19 cellular contexts compared by ENCODE assay signal in genomic region chr13:30928971-30929370, GRCh38. TPM values are rescaled to one million over a fixed set of nuclear protein-coding genes. Genes with fewer than 3 reads are reported as not detected.
DNase-seq lines count a peak whose midpoint lies in the region; ATAC-seq and TF ChIP-seq lines count a peak whose summit lies in the region.
"Had no signal": no experiment of that assay in that cellular context is flagged by ENCODE, and none has a peak within 500 bp of the region (broad histone marks: within the 10 kb centered on the region; RNA-seq: fewer than 3 reads in every experiment).

No MANE protein-coding gene starts in this region.

- H3K27ac ChIP-seq in mammary epithelial cell (ENCODE audit: insufficient read depth, low read depth, low read length) (no peak overlapping the region), esophagus muscularis mucosa (replicated peaks in 1 of 4) (no peak overlapping the region)
- H3K27ac ChIP-seq: 22Rv1, GM23248 had no signal

- CTCF ChIA-PET in mammary epithelial cell (lab: Charles Lee; ENCODE audit: low non-redundant PET), result interaction anchor here (0.6 kb wide), 1 partner anchor 146 kb away, joined by 4 read pairs; no protein-coding TSS in a partner anchor
- CTCF ChIA-PET in MCF 10A (lab: Yijun Ruan, JAX), result no interaction called here

- dilution Hi-C loops in mammary epithelial cell (cut with HindIII; ENCODE audit: low sequenced_read_pairs), result loop anchor here (5.0 kb wide), 2 partner anchors 37 to 93 kb away; no protein-coding TSS in a partner anchor

- H3K27ac Mint-ChIP-seq in MCF 10A (ENCODE audit: low read depth, unreplicated experiment), result no peak overlapping the region
- H3K27ac Mint-ChIP-seq in type B pancreatic cell, result peak overlapping the region; percentile 39
- H3K27ac Mint-ChIP-seq: CD14-positive monocyte; CD8-positive, alpha-beta T cell had no signal

- POLR2A ChIA-PET in MCF 10A (lab: Yijun Ruan, JAX), result no interaction called here

- H3K4me1 ChIP-seq in mammary epithelial cell (ENCODE audit: insufficient read depth, low read length), result no peaks in the 10 kb centered on the region
- peaks cover 0 to 13% (median 11%) of the 10 kb centered on the region in 4 donors for H3K4me1 ChIP-seq in esophagus muscularis mucosa

- H3K36me3 Mint-ChIP-seq in MCF 10A (ENCODE audit: insufficient read depth, unreplicated experiment) (no peaks in the 10 kb centered on the region), type B pancreatic cell (no peaks in the 10 kb centered on the region)
- H3K36me3 Mint-ChIP-seq: CD14-positive monocyte; CD8-positive, alpha-beta T cell had no signal

- BruUV-seq in mammary epithelial cell (replicated peaks; lab: Mats Ljungman, UMichigan) (no TSS peak), MCF 10A (replicated peaks; lab: Mats Ljungman, UMichigan) (no TSS peak)

- TF ChIP-seq CTCF in mammary epithelial cell (conservative IDR thresholded peaks at IDR 0.05 in 1 of 2, IDR thresholded peaks at IDR 0.05 in 1 of 2; ENCODE audit: extremely low read depth in 1 of 2, insufficient read depth in 1 of 2, low read depth in 1 of 2, low read length in 2 of 2) (no peak), MCF 10A (IDR thresholded peaks at IDR 0.05; ENCODE audit: unreplicated experiment) (no peak), esophagus muscularis mucosa (IDR thresholded peaks at IDR 0.05) (no peak), type B pancreatic cell (conservative IDR thresholded peaks at IDR 0.05) (no peak)

- H3K27me3 ChIP-seq in mammary epithelial cell (ENCODE audit: insufficient read depth, low read length) (no peaks in the 10 kb centered on the region), esophagus muscularis mucosa (peaks cover 0 to 8% (median 0%) of the 10 kb centered on the region in 4 donors)

- H2AFZ ChIP-seq in mammary epithelial cell (ENCODE audit: low read depth, low read length), result no peak overlapping the region
- H2AFZ ChIP-seq: GM23248 had no signal

- H3K36me3 ChIP-seq in mammary epithelial cell (ENCODE audit: insufficient read depth, low read length) (no peaks in the 10 kb centered on the region), esophagus muscularis mucosa (no peaks in the 10 kb centered on the region)

- no peak overlapping the region for H3K4me2 ChIP-seq in mammary epithelial cell (ENCODE audit: insufficient read depth, low read depth, low read length)

- no peak overlapping the region for H3K4me3 ChIP-seq in mammary epithelial cell (replicated peaks in 1 of 3; ENCODE audit: insufficient read depth in 1 of 3, low read depth in 2 of 3, low read length in 3 of 3)
- H3K4me3 ChIP-seq in esophagus muscularis mucosa, result no peak overlapping the region
- H3K4me3 ChIP-seq: GM23248 had no signal

- H3K9ac ChIP-seq in mammary epithelial cell (ENCODE audit: insufficient read depth, low read length), result no peak overlapping the region
- H3K9ac ChIP-seq: GM23248 had no signal

- no peaks in the 10 kb centered on the region for H4K20me1 ChIP-seq in mammary epithelial cell (ENCODE audit: insufficient read depth, low read length)

- peaks cover 19% of the 10 kb centered on the region for H3K4me1 Mint-ChIP-seq in MCF 10A (ENCODE audit: insufficient read depth, unreplicated experiment)
- H3K4me1 Mint-ChIP-seq in type B pancreatic cell (ENCODE audit: unreplicated experiment), result peaks cover 20% of the 10 kb centered on the region
- H3K4me1 Mint-ChIP-seq: CD14-positive monocyte had no signal

- no peak for TF ChIP-seq POLR2A in esophagus muscularis mucosa (IDR thresholded peaks at IDR 0.05; ENCODE audit: low read depth)

- DNase-seq in mammary epithelial cell (peak; percentile 30), MCF 10A (ENCODE audit: unreplicated experiment) (no peak), esophagus muscularis mucosa (ENCODE audit: extremely low spot score) (peak; percentile 81), kidney tubule cell (ENCODE audit: low spot score) (peak; percentile 15), type B pancreatic cell (ENCODE audit: extremely low spot score, unreplicated experiment) (no peak)
- DNase-seq in activated T-cell treated with anti-CD3 and anti-CD28 coated beads, Interleukin-2, amount 50 U/mL, for 48 hours, result no peak
- no peak for DNase-seq in stimulated activated CD4-positive, alpha-beta T cell treated with anti-CD3 and anti-CD28 coated beads, Interleukin-2, amount 100 ng/mL, for 24 hours
- DNase-seq: CD8-positive, alpha-beta T cell; COR-L47; DND-41; GF-D8; GM23248; H7 had no signal

- intact Hi-C loops in mammary epithelial cell (cut with micrococcal nuclease), result no loop called here
- intact Hi-C loops in MCF 10A (cut with micrococcal nuclease), result no loop called here
- intact Hi-C loops in esophagus muscularis mucosa (cut with DNase I), result no loop called here

- H3K4me3 Mint-ChIP-seq in MCF 10A (ENCODE audit: unreplicated experiment) (no peak overlapping the region), type B pancreatic cell (peak overlapping the region; percentile 2)
- H3K4me3 Mint-ChIP-seq: CD14-positive monocyte; CD8-positive, alpha-beta T cell had no signal

- H3K9me3 Mint-ChIP-seq in MCF 10A (ENCODE audit: unreplicated experiment), result no peaks in the 10 kb centered on the region
- peaks cover 3% of the 10 kb centered on the region for H3K9me3 Mint-ChIP-seq in type B pancreatic cell
- H3K9me3 Mint-ChIP-seq: CD8-positive, alpha-beta T cell had no signal

- ATAC-seq in GM21529 (IDR thresholded peaks at IDR 0.05; ENCODE audit: unreplicated experiment), result no peak
- ATAC-seq: CD8-positive, alpha-beta T cell had no signal

- in situ Hi-C loops in mammary epithelial cell (cut with MboI; ENCODE audit: low sequenced_read_pairs in 2 of 2), result no loop called here

- H3K27me3 Mint-ChIP-seq in MCF 10A (ENCODE audit: insufficient read depth, unreplicated experiment) (no peaks in the 10 kb centered on the region), type B pancreatic cell (peaks cover 28% of the 10 kb centered on the region)

- no peak for TF ChIP-seq EP300 in esophagus muscularis mucosa (IDR thresholded peaks at IDR 0.05)

- WGBS in mammary epithelial cell (ENCODE audit: low coverage, missing lambda C conversion rate), result 91% methylated on average over 5 of the region's 5 CpGs
- WGBS in esophagus muscularis mucosa, result 93% methylated on average over 5 of the region's 5 CpGs

- H3K9me3 ChIP-seq in mammary epithelial cell (replicated peaks; ENCODE audit: insufficient read depth, low read length), result no peaks in the 10 kb centered on the region
- no peaks in the 10 kb centered on the region for H3K9me3 ChIP-seq in esophagus muscularis mucosa

- H3K79me2 ChIP-seq in mammary epithelial cell (ENCODE audit: insufficient read depth, low read length), result no peaks in the 10 kb centered on the region

RNA-seq across cellular contexts. Expression of gene TEX26, which starts 3.5 kb away (rescaled TPM):
- total RNA-seq in mammary epithelial cell, result not detected
- polyA plus RNA-seq in mammary epithelial cell, result not detected
- polyA minus RNA-seq in mammary epithelial cell, result not detected
- not detected in 2 replicates for total RNA-seq in MCF 10A (2022)
- under 1 TPM in 2 of 4 donors, not detected in 2; 0.69 to 0.97 TPM for total RNA-seq in esophagus muscularis mucosa
- total RNA-seq in type B pancreatic cell (ENCODE audit: low replicate concordance), result not detected in 2 replicates
- total RNA-seq: A673; CD8-positive, alpha-beta T cell; H7; HT1080 had no signal
- polyA plus RNA-seq: BJ, CD14-positive monocyte, GM23248 had no signal

RNA-seq across cellular contexts. Expression of gene MEDAG, which starts 22.9 kb away (rescaled TPM):
- total RNA-seq in mammary epithelial cell, result under 1 TPM in 1 of 2 donors, not detected in 1; 0.33 TPM
- polyA plus RNA-seq in mammary epithelial cell, result 0.08 TPM
- not detected for polyA minus RNA-seq in mammary epithelial cell
- not detected in 2 replicates for total RNA-seq in MCF 10A (2022)
- total RNA-seq in esophagus muscularis mucosa, result 100 to 1,000 TPM in 1 of 4 donors, 10 to 100 TPM in 3; 20.3 to 126 (median 31.7) TPM
- 0.36 and 0.40 TPM in 2 replicates for total RNA-seq in type B pancreatic cell (ENCODE audit: low replicate concordance)
- total RNA-seq: A673; CD8-positive, alpha-beta T cell; HT1080 had no signal
- polyA plus RNA-seq: CD14-positive monocyte had no signal

Comparison
In these comparisons a context has a peak if more than half of its experiments do, and no peak if none do; other contexts are left out.
1. DNase-seq: peak in mammary epithelial cell (single experiment), esophagus muscularis mucosa (single experiment) and kidney tubule cell (single experiment); none in MCF 10A (single experiment), type B pancreatic cell (single experiment), activated T-cell treated with anti-CD3 and anti-CD28 coated beads, Interleukin-2, amount 50 U/mL, for 48 hours (0 of 2) and stimulated activated CD4-positive, alpha-beta T cell treated with anti-CD3 and anti-CD28 coated beads, Interleukin-2, amount 100 ng/mL, for 24 hours (0 of 2).
2. RNA of gene MEDAG, which starts 22.9 kb away (total RNA-seq): 20.3 to 126 TPM in esophagus muscularis mucosa; 0.36 to 0.40 TPM in type B pancreatic cell, 0.33 TPM in mammary epithelial cell and not detected in MCF 10A; every median in the first group is over 10 times any median in the second.